In genomic region chr22:39296535-39296934, GRCh38 we compare ENCODE assay signal across 1 cellular context.
TF ChIP-seq lines count a peak whose summit lies in the region.

No MANE protein-coding gene starts in this region.

TF ChIP-seq in GM23338, 12 proteins besides CTCF, POLR2A, EP300 and RAD21 (continued from another document):
- TF ChIP-seq ZNF462 (CRISPR knock-in tag; IDR thresholded peaks at IDR 0.05) = no peak
- no peak for TF ChIP-seq NANOG (IDR thresholded peaks at IDR 0.05; ENCODE audit: borderline replicate concordance)
- no peak for TF ChIP-seq REST (IDR thresholded peaks at IDR 0.05; ENCODE audit: unreplicated experiment)
- TF ChIP-seq ZNF331 (CRISPR knock-in tag; IDR thresholded peaks at IDR 0.05; ENCODE audit: low read depth) = no peak
- no peak for TF ChIP-seq EZH2 (IDR thresholded peaks at IDR 0.05; ENCODE audit: low read depth, unreplicated experiment)
- no peak for TF ChIP-seq CREB1 (CRISPR knock-in tag; IDR thresholded peaks at IDR 0.05; ENCODE audit: low read depth)
- no peak for TF ChIP-seq POLR2AphosphoS5 (IDR thresholded peaks at IDR 0.05; ENCODE audit: low read depth)
- no peak for TF ChIP-seq ZNF114 (CRISPR knock-in tag; IDR thresholded peaks at IDR 0.05)
